In the genomic region with DNA sequence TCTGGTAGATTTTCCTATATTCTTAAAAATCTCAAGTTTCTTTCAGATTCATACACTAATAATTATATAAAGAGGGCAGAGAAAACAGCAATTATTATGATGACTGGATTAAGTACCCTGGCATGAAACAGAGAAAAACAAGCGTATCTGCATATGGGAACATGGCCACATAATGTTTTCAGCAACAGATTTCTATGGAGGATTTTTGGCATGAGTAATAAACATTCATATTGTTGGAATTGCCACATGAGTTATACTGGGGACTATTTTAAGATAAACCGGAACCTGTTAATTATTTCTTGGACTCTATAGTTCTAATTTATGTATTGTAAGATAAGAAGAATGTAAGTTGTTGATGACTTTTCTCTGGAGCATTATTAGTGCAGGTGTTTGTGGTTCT, we compare ENCODE assay signal across 16 cellular contexts.
"Had no signal": no experiment of that assay in that cellular context is flagged by ENCODE, and none has a peak within 500 bp of the region (broad histone marks: within the 10 kb centered on the region; RNA-seq: fewer than 3 reads in every experiment).

No MANE protein-coding gene starts in this region.

- DNase-seq: dermis blood vessel endothelial cell; effector CD8-positive, alpha-beta T cell; heart left ventricle; hippocampal formation; mammary epithelial cell; mucosa of descending colon; psoas muscle; retina; right lobe of liver; stomach; substantia nigra; transverse colon had no signal

- H3K27ac ChIP-seq: heart left ventricle, neutrophil, psoas muscle, right lobe of liver, stomach, thoracic aorta, transverse colon had no signal

- ATAC-seq: esophagus mucosa, heart left ventricle, left lobe of liver, mucosa of descending colon, psoas muscle, right lobe of liver had no signal
